Comparison of ENCODE assay signal across 22 cellular contexts in genomic region chr7:103862302-103863035, GRCh38.
DNase-seq lines count a peak whose midpoint lies in the region; ATAC-seq and TF ChIP-seq lines count a peak whose summit lies in the region.
"Had no signal": no experiment of that assay in that cellular context is flagged by ENCODE, and none has a peak within 500 bp of the region (broad histone marks: within the 10 kb centered on the region; RNA-seq: fewer than 3 reads in every experiment).

No MANE protein-coding gene starts in this region.

- no peak for TF ChIP-seq POLR2A in IMR-90 (IDR thresholded peaks at IDR 0.05; ENCODE audit: low read depth, low read length)

- no TSS peak for BruUV-seq in IMR-90 (replicated peaks; lab: Mats Ljungman, UMichigan)

- H3K4ac ChIP-seq in IMR-90 (ENCODE audit: low read depth, low read length) = no peak overlapping the region
- H3K4ac ChIP-seq in mesendoderm (ENCODE audit: low read depth, low read length) = no peak overlapping the region

- H3F3A ChIP-seq in neural cell (ENCODE audit: insufficient read depth, low read length, poor library complexity, severe bottlenecking) = peaks cover 3% of the 10 kb centered on the region

- TF ChIP-seq EP300 in neural cell (conservative IDR thresholded peaks at IDR 0.05; ENCODE audit: poor library complexity, severe bottlenecking) = no peak

- H2BK15ac ChIP-seq in IMR-90 (ENCODE audit: low read depth, low read length) (0 out of 3 replicates have a peak overlapping the region, but pooled peaks have one; percentile 1), mesendoderm (replicated peaks; ENCODE audit: low read depth) (no peak overlapping the region)

- DNase-seq in G401 (ENCODE audit: low spot score) (peak; percentile 78), IMR-90 (no peak), cerebellar cortex (ENCODE audit: low spot score) (peak; percentile 74), heart right ventricle (no peak), activated gamma-delta T cell (lab: John Stamatoyannopoulos, UW) (no peak), mesendoderm (no peak)
- DNase-seq: 8988T; ACHN; BE2C; CD4-positive, alpha-beta memory T cell; CD4-positive, CD25-positive, alpha-beta regulatory T cell; CD8-positive, alpha-beta memory T cell; COR-L47; DMS 273 treated with DMSO at 0.1 percent for 48 hours; DMS153; DMS53; DMS79; DND-41; EL; GF-D8 had no signal

- WGBS in IMR-90 (ENCODE audit: extremely low coverage in 2 of 2, insufficient read length in 1 of 2), 2 experiments = no CpG with 5 or more reads among the region's 4 CpGs
- WGBS in heart right ventricle, 2 donors = 69 to 77% methylated on average over 4 of the region's 4 CpGs
- no CpG with 5 or more reads among the region's 4 CpGs for WGBS in mesendoderm (ENCODE audit: extremely low coverage, insufficient coverage, low lambda C conversion rate)

- H3K23ac ChIP-seq in IMR-90 (ENCODE audit: low read depth, low read length) = no peak overlapping the region
- H3K23ac ChIP-seq in mesendoderm (ENCODE audit: low read length) = no peak overlapping the region

- H3K14ac ChIP-seq in IMR-90 (replicated peaks; ENCODE audit: low read depth, low read length) = no peak overlapping the region

- H4K20me1 ChIP-seq in IMR-90 (ENCODE audit: insufficient read depth, low read length) (no peaks in the 10 kb centered on the region), neural cell (ENCODE audit: insufficient read depth) (no peaks in the 10 kb centered on the region)
- H4K20me1 ChIP-seq: BLaER1 had no signal

- H2BK120ac ChIP-seq in IMR-90 (ENCODE audit: low read depth, low read length) (no peak overlapping the region), mesendoderm (ENCODE audit: low read depth, low read length) (no peak overlapping the region)

- H2BK5ac ChIP-seq in IMR-90 (ENCODE audit: low read depth, low read length, poor library complexity, severe bottlenecking) = no peak overlapping the region
- H2BK5ac ChIP-seq in mesendoderm (ENCODE audit: low read length) = no peak overlapping the region

- H4K91ac ChIP-seq in IMR-90 (ENCODE audit: insufficient read depth, low read depth, low read length) = no peak overlapping the region

- TF ChIP-seq RAD21 in IMR-90 (IDR thresholded peaks at IDR 0.05; ENCODE audit: low read length) (no peak), neural cell (conservative IDR thresholded peaks at IDR 0.05) (no peak)

- H3K27ac ChIP-seq in IMR-90 (ENCODE audit: insufficient read depth, low read length) = no peak overlapping the region
- peak overlapping the region; percentile 83 for H3K27ac ChIP-seq in neural cell (ENCODE audit: low read length)
- no peak overlapping the region for H3K27ac ChIP-seq in heart right ventricle
- no peak overlapping the region for H3K27ac ChIP-seq in mesendoderm (ENCODE audit: low read depth, low read length)
- H3K27ac ChIP-seq: BLaER1 had no signal

- CTCF ChIA-PET in IMR-90 (lab: Yijun Ruan, JAX) = interaction anchor here (0.9 kb wide), 1 partner anchor 52 kb away, joined by 3 read pairs; no protein-coding TSS in a partner anchor

- POLR2A ChIA-PET in IMR-90 (lab: Charles Lee; ENCODE audit: unreplicated experiment) = no interaction called here

- H3K4me3 ChIP-seq in IMR-90 (ENCODE audit: insufficient read depth, low read depth, low read length) (no peak overlapping the region), neural cell (ENCODE audit: low read length) (peak overlapping the region; percentile 26), heart right ventricle (no peak overlapping the region), mesendoderm (ENCODE audit: low read length) (no peak overlapping the region)
- H3K4me3 ChIP-seq: BLaER1 had no signal

- no peak overlapping the region for H2BK20ac ChIP-seq in IMR-90 (ENCODE audit: low read depth, low read length)

- H3K4me2 ChIP-seq in IMR-90 (ENCODE audit: low read depth, low read length) (no peak overlapping the region), neural cell (ENCODE audit: low read length) (peak overlapping the region; percentile 29), mesendoderm (ENCODE audit: low read length) (no peak overlapping the region)
- H3K4me2 ChIP-seq: BLaER1 had no signal

- H3K9me3 ChIP-seq in IMR-90 (ENCODE audit: control insufficient read depth, insufficient read depth, low read length) (no peaks in the 10 kb centered on the region), neural cell (ENCODE audit: low read length) (no peaks in the 10 kb centered on the region), heart right ventricle (no peaks in the 10 kb centered on the region)
- H3K9me3 ChIP-seq: BE2C, BLaER1 had no signal

- H3K36me3 ChIP-seq in IMR-90 (ENCODE audit: control insufficient read depth, insufficient read depth, low read length) (no peaks in the 10 kb centered on the region), neural cell (ENCODE audit: insufficient read depth, low read length) (no peaks in the 10 kb centered on the region), heart right ventricle (no peaks in the 10 kb centered on the region), mesendoderm (ENCODE audit: control insufficient read depth, insufficient read depth, low read length) (no peaks in the 10 kb centered on the region)
- H3K36me3 ChIP-seq: BE2C, BLaER1 had no signal

- TF ChIP-seq CTCF in IMR-90 (conservative IDR thresholded peaks at IDR 0.05; ENCODE audit: low read depth, low read length) (no peak), neural cell (IDR thresholded peaks at IDR 0.05; ENCODE audit: poor library complexity, severe bottlenecking) (no peak), heart right ventricle (IDR thresholded peaks at IDR 0.05) (no peak)

- H2AFZ ChIP-seq in IMR-90 (replicated peaks; ENCODE audit: low read length, poor library complexity) (no peak overlapping the region), neural cell (ENCODE audit: low read depth, low read length) (no peak overlapping the region)

- H3K56ac ChIP-seq in IMR-90 (ENCODE audit: extremely low read depth, insufficient read depth, low read length) (no peak overlapping the region), mesendoderm (ENCODE audit: low read length) (no peak overlapping the region)

- ATAC-seq in IMR-90 (ENCODE audit: low read depth) (no peak), heart right ventricle (no peak)

- intact Hi-C loops in IMR-90 (cut with micrococcal nuclease) = no loop called here
- intact Hi-C loops in heart right ventricle (cut with DNase I) = no loop called here

- H4K5ac ChIP-seq in IMR-90 (ENCODE audit: low read depth, low read length) (no peak overlapping the region), mesendoderm (ENCODE audit: low read length) (no peak overlapping the region)

- H4K8ac ChIP-seq in IMR-90 (ENCODE audit: low read depth in 2 of 2, low read length in 2 of 2) = no peak overlapping the region
- H4K8ac ChIP-seq in mesendoderm (ENCODE audit: low read depth, low read length) = no peak overlapping the region

- no peaks in the 10 kb centered on the region for H3K27me3 ChIP-seq in IMR-90 (ENCODE audit: control insufficient read depth, insufficient read depth, low read length)
- no peaks in the 10 kb centered on the region for H3K27me3 ChIP-seq in neural cell (ENCODE audit: insufficient read depth, low read depth, low read length)
- no peaks in the 10 kb centered on the region for H3K27me3 ChIP-seq in heart right ventricle
- no peaks in the 10 kb centered on the region for H3K27me3 ChIP-seq in mesendoderm (ENCODE audit: insufficient read depth, low read length, poor library complexity)
- H3K27me3 ChIP-seq: BE2C, BLaER1 had no signal

- H3K79me1 ChIP-seq in IMR-90 (ENCODE audit: low read depth in 1 of 2, low read length in 2 of 2) (0 out of 4 replicates have a peak, but pooled peaks cover 0 to 1% of the 10 kb centered on the region in 2 experiments), mesendoderm (ENCODE audit: low read length) (no peaks in the 10 kb centered on the region)

- H3K4me1 ChIP-seq in IMR-90 (ENCODE audit: control insufficient read depth, insufficient read depth, low read length) = peaks cover under 1% of the 10 kb centered on the region
- no peaks in the 10 kb centered on the region for H3K4me1 ChIP-seq in heart right ventricle
- H3K4me1 ChIP-seq in mesendoderm (ENCODE audit: control insufficient read depth, low read depth, low read length) = no peaks in the 10 kb centered on the region
- H3K4me1 ChIP-seq: BLaER1 had no signal

- peaks cover 1% of the 10 kb centered on the region; the same call in 1 of the 2 replicates for H3K9me1 ChIP-seq in IMR-90 (ENCODE audit: insufficient read depth, low read length)

- H2AK9ac ChIP-seq in IMR-90 (replicated peaks; ENCODE audit: low read depth, low read length, poor library complexity) = no peak overlapping the region

- H3K9ac ChIP-seq in IMR-90 (ENCODE audit: low read depth, low read length) (no peak overlapping the region), neural cell (ENCODE audit: low read length) (peak overlapping the region; percentile 41), mesendoderm (ENCODE audit: low read length) (no peak overlapping the region)
- H3K9ac ChIP-seq: BLaER1 had no signal

- H3K9me2 ChIP-seq in neural cell (ENCODE audit: insufficient read depth, low read length) = no peaks in the 10 kb centered on the region

- H2AK5ac ChIP-seq in IMR-90 (ENCODE audit: low read depth, low read length) (no peak overlapping the region), mesendoderm (ENCODE audit: low read length) (no peak overlapping the region)

- no peaks in the 10 kb centered on the region for H3K79me2 ChIP-seq in neural cell (replicated peaks; ENCODE audit: insufficient read depth, low read length)
- no peaks in the 10 kb centered on the region for H3K79me2 ChIP-seq in mesendoderm (ENCODE audit: control insufficient read depth, insufficient read depth, low read length)

- H3K18ac ChIP-seq in IMR-90 (ENCODE audit: low read depth, low read length) (no peak overlapping the region), mesendoderm (ENCODE audit: low read length) (no peak overlapping the region)

- in situ Hi-C loops in G401 (cut with HindIII; ENCODE audit: low sequenced_read_pairs) (no loop called here), IMR-90 (cut with MboI; ENCODE audit: low sequenced_read_pairs) (no loop called here)

- dilution Hi-C loops in IMR-90 (cut with HindIII; ENCODE audit: low sequenced_read_pairs, unreplicated experiment) = no loop called here

TF ChIP-seq in IMR-90, 13 proteins besides CTCF, POLR2A, EP300 and RAD21 (continues in another document):
- TF ChIP-seq MAFK (IDR thresholded peaks at IDR 0.05; ENCODE audit: low read depth, low read length) (no peak), FOS (IDR thresholded peaks at IDR 0.05; ENCODE audit: low read depth, low read length) (no peak), CHD1 (IDR thresholded peaks at IDR 0.05; ENCODE audit: low read depth, low read length) (no peak), RFX5 (IDR thresholded peaks at IDR 0.05; ENCODE audit: low read depth, low read length) (no peak), RCOR1 (IDR thresholded peaks at IDR 0.05; ENCODE audit: insufficient replicate concordance, low read length) (no peak)

TF ChIP-seq in neural cell, 6 proteins besides CTCF, POLR2A, EP300 and RAD21 (continues in another document):
- no peak for TF ChIP-seq MXI1 (conservative IDR thresholded peaks at IDR 0.05; ENCODE audit: poor library complexity, severe bottlenecking)
- TF ChIP-seq EZH2 (IDR thresholded peaks at IDR 0.05; ENCODE audit: borderline replicate concordance, insufficient read depth, low read length, poor library complexity, severe bottlenecking) = no peak
- no peak for TF ChIP-seq POLR2AphosphoS5 (IDR thresholded peaks at IDR 0.05)
- TF ChIP-seq SMC3 (conservative IDR thresholded peaks at IDR 0.05; ENCODE audit: poor library complexity) = no peak

Comparison
In these comparisons a context has a peak if more than half of its experiments do, and no peak if none do; other contexts are left out.
1. DNase-seq: peak in G401 (single experiment) and cerebellar cortex (single experiment); none in IMR-90 (single experiment), heart right ventricle (0 of 2), activated gamma-delta T cell (single experiment) and mesendoderm (single experiment).